In the genomic region with DNA sequence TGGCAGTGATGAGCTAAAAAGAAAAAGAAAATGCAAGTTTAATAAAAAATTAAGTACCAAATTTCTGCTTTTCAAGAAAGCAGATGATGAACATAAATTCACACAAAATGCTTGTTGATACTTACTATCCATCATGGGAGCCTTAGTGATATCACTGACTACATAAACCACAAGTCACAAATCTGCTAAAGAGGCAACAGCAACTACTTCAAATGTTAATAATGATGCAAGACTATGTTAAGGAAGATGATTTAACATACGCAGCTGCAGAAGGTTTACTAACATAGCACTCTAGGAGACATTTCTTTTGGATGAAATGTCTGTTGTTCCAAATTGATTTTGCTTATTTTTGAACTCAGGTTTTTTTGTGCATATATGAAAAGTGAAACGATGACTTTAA, we compare ENCODE assay signal across 30 cellular contexts. TPM values are rescaled to one million over a fixed set of nuclear protein-coding genes. Genes with fewer than 3 reads are reported as not detected.
DNase-seq lines count a peak whose midpoint lies in the region; ATAC-seq lines count a peak whose summit lies in the region.
"Had no signal": no experiment of that assay in that cellular context is flagged by ENCODE, and none has a peak within 500 bp of the region (broad histone marks: within the 10 kb centered on the region; RNA-seq: fewer than 3 reads in every experiment).

No MANE protein-coding gene starts in this region.

- no peaks in the 10 kb centered on the region for H3K27me3 ChIP-seq in naive thymus-derived CD4-positive, alpha-beta T cell (ENCODE audit: control insufficient read depth in 2 of 2, insufficient read depth in 2 of 2, low read length in 2 of 2)
- H3K27me3 ChIP-seq in SJCRH30 = no peaks in the 10 kb centered on the region
- H3K27me3 ChIP-seq: BE2C, brain microvascular endothelial cell, heart left ventricle, pancreas, Peyer's patch, transverse colon had no signal

- H3K9me3 ChIP-seq in naive thymus-derived CD4-positive, alpha-beta T cell (ENCODE audit: control insufficient read depth in 2 of 3, low read length in 3 of 3) = no peaks in the 10 kb centered on the region
- H3K9me3 ChIP-seq in SJCRH30 (replicated peaks) = no peaks in the 10 kb centered on the region
- H3K9me3 ChIP-seq: BE2C, Caco-2, heart left ventricle, pancreas, Peyer's patch, transverse colon had no signal

- CTCF ChIA-PET in naive thymus-derived CD4-positive, alpha-beta T cell (lab: Charles Lee) = interaction anchor here (0.8 to 1.1 kb wide), 2 partner anchors 134 to 145 kb away, joined by 3 read pairs; no protein-coding TSS in a partner anchor

- peaks cover 89% of the 10 kb centered on the region for H3K36me3 Mint-ChIP-seq in activated T-cell treated with anti-CD3 and anti-CD28 coated beads, Interleukin-2, amount 50 U/mL, for 24 hours (ENCODE audit: low read depth)
- H3K36me3 Mint-ChIP-seq in naive thymus-derived CD4-positive, alpha-beta T cell = peaks cover 0 to 16% (median 0%) of the 10 kb centered on the region in 5 donors
- H3K36me3 Mint-ChIP-seq: WTC11 had no signal

- POLR2A ChIA-PET in naive thymus-derived CD4-positive, alpha-beta T cell (lab: Charles Lee) = interaction anchor here (0.6 to 1.0 kb wide), 5 partner anchors 9 to 157 kb away, joined by 3 to 4 read pairs (median 3); no protein-coding TSS in a partner anchor

- DNase-seq in activated T-cell treated with anti-CD3 and anti-CD28 coated beads, Interleukin-2, amount 50 U/mL, for 24 hours = no peak
- DNase-seq in activated T-cell treated with anti-CD3 and anti-CD28 coated beads, Interleukin-2, amount 50 U/mL, for 48 hours = no peak
- peak; percentile 9 for DNase-seq in HCEC 1CT
- DNase-seq in amniotic epithelial cell (ENCODE audit: low read depth) = peak; percentile 88
- DNase-seq in naive thymus-derived CD4-positive, alpha-beta T cell = no peak
- no peak for DNase-seq in SJCRH30
- DNase-seq: activated CD4-positive, alpha-beta T cell treated with anti-CD3 and anti-CD28 coated beads, Interleukin-2, amount 50 U/mL, for 1 hour; activated CD8-positive, alpha-beta memory T cell treated with anti-CD3 and anti-CD28 coated beads, Interleukin-2, amount 50 U/mL, for 48 hours; activated effector memory CD4-positive, alpha-beta T cell treated with anti-CD3 and anti-CD28 coated beads, Interleukin-2, amount 50 U/mL, for 16 hours; BE2C; brain microvascular endothelial cell; Caco-2; DMS79; effector CD4-positive, alpha-beta T cell; foreskin fibroblast; heart left ventricle; HFFc6; NCI-H1694 treated with DMSO at 0.1 percent for 48 hours; NCI-H524; nephron progenitor cell; pancreas; Peyer's patch; SIG-M5; stimulated activated CD4-positive, alpha-beta T cell treated with anti-CD3 and anti-CD28 coated beads, Interleukin-1b, Interleukin-23, amount 100 ng/mL, for 48 hours; transverse colon had no signal

- no peak overlapping the region for H3K4me3 Mint-ChIP-seq in activated T-cell treated with anti-CD3 and anti-CD28 coated beads, Interleukin-2, amount 50 U/mL, for 24 hours
- peak overlapping the region in 3 of 10 donors; percentile 14 to 50 (median 30) for H3K4me3 Mint-ChIP-seq in naive thymus-derived CD4-positive, alpha-beta T cell
- H3K4me3 Mint-ChIP-seq: HFFc6, nephron progenitor cell, WTC11 had no signal

- no peak for ATAC-seq in naive thymus-derived CD4-positive, alpha-beta T cell
- ATAC-seq in GM21390 (IDR thresholded peaks at IDR 0.05; ENCODE audit: unreplicated experiment) (no peak), GM19463 (IDR thresholded peaks at IDR 0.05; ENCODE audit: unreplicated experiment) (no peak)
- ATAC-seq: heart left ventricle, pancreas, WTC11 had no signal

- intact Hi-C loops in naive thymus-derived CD4-positive, alpha-beta T cell (cut with micrococcal nuclease) = loop anchor here in 1 of 2 donors (1.0 kb wide), 1 partner anchor 10 kb away; no protein-coding TSS in a partner anchor

- peaks cover 50 to 89% of the 10 kb centered on the region in 2 donors for H3K4me1 ChIP-seq in naive thymus-derived CD4-positive, alpha-beta T cell (ENCODE audit: control insufficient read depth in 2 of 2, insufficient read depth in 2 of 2, low read length in 2 of 2)
- H3K4me1 ChIP-seq in SJCRH30 = peaks cover 6% of the 10 kb centered on the region
- H3K4me1 ChIP-seq: Caco-2, pancreas had no signal

- H3K4me3 ChIP-seq in naive thymus-derived CD4-positive, alpha-beta T cell (ENCODE audit: low read length) = no peak overlapping the region
- H3K4me3 ChIP-seq in SJCRH30 = no peak overlapping the region
- H3K4me3 ChIP-seq: heart left ventricle, pancreas, Peyer's patch, smooth muscle cell, transverse colon had no signal

- no peak overlapping the region for H3K27ac ChIP-seq in naive thymus-derived CD4-positive, alpha-beta T cell (ENCODE audit: low read depth, low read length)
- no peak overlapping the region for H3K27ac ChIP-seq in SJCRH30
- H3K27ac ChIP-seq: brain microvascular endothelial cell, heart left ventricle, KMS-11, pancreas, Peyer's patch, transverse colon had no signal

- H3K4me1 Mint-ChIP-seq in activated T-cell treated with anti-CD3 and anti-CD28 coated beads, Interleukin-2, amount 50 U/mL, for 24 hours (ENCODE audit: low read depth) = peaks cover 98% of the 10 kb centered on the region
- H3K4me1 Mint-ChIP-seq in naive thymus-derived CD4-positive, alpha-beta T cell = peaks cover 0 to 99% (median 82%) of the 10 kb centered on the region in 7 donors

- peaks cover 0 to 8% (median 0%) of the 10 kb centered on the region in 3 experiments for H3K36me3 ChIP-seq in naive thymus-derived CD4-positive, alpha-beta T cell (ENCODE audit: control insufficient read depth in 2 of 3, insufficient read depth in 3 of 3, low read length in 3 of 3)
- no peaks in the 10 kb centered on the region for H3K36me3 ChIP-seq in SJCRH30
- H3K36me3 ChIP-seq: BE2C, brain microvascular endothelial cell, heart left ventricle, pancreas, Peyer's patch, transverse colon had no signal

- H3K9me3 Mint-ChIP-seq in activated T-cell treated with anti-CD3 and anti-CD28 coated beads, Interleukin-2, amount 50 U/mL, for 24 hours = no peaks in the 10 kb centered on the region
- no peaks in the 10 kb centered on the region for H3K9me3 Mint-ChIP-seq in naive thymus-derived CD4-positive, alpha-beta T cell
- H3K9me3 Mint-ChIP-seq: HFFc6, nephron progenitor cell, WTC11 had no signal

- H3K27me3 Mint-ChIP-seq in activated T-cell treated with anti-CD3 and anti-CD28 coated beads, Interleukin-2, amount 50 U/mL, for 24 hours = no peaks in the 10 kb centered on the region
- H3K27me3 Mint-ChIP-seq in naive thymus-derived CD4-positive, alpha-beta T cell = no peaks in the 10 kb centered on the region

- peak overlapping the region; percentile 83 for H3K27ac Mint-ChIP-seq in activated T-cell treated with anti-CD3 and anti-CD28 coated beads, Interleukin-2, amount 50 U/mL, for 24 hours
- H3K27ac Mint-ChIP-seq in naive thymus-derived CD4-positive, alpha-beta T cell = peak overlapping the region in 6 of 9 donors; percentile 7 to 86 (median 24)
- H3K27ac Mint-ChIP-seq: HFFc6 had no signal

RNA-seq across cellular contexts. Expression of gene FYN, which starts 18.6 kb away (rescaled TPM):
- total RNA-seq in naive thymus-derived CD4-positive, alpha-beta T cell = 100 to 1,000 TPM; 200 to 720 (median 447) TPM
- polyA plus RNA-seq in naive thymus-derived CD4-positive, alpha-beta T cell = 100 to 1,000 TPM; 226 to 330 TPM
- total RNA-seq in SJCRH30 (2014; rRNA removed; shearing (Covaris generic)) = 57.1 and 67.1 TPM in 2 replicates

Comparison
In these comparisons a context has a peak if more than half of its experiments do, and no peak if none do; other contexts are left out.
1. DNase-seq: peak in HCEC 1CT (single experiment) and amniotic epithelial cell (single experiment); none in activated T-cell treated with anti-CD3 and anti-CD28 coated beads, Interleukin-2, amount 50 U/mL, for 24 hours (single experiment), activated T-cell treated with anti-CD3 and anti-CD28 coated beads, Interleukin-2, amount 50 U/mL, for 48 hours (0 of 2), naive thymus-derived CD4-positive, alpha-beta T cell (0 of 9) and SJCRH30 (0 of 2).